ENCODE assay signal across 8 cellular contexts in genomic region chr2:231708050-231708772, GRCh38. TPM values are rescaled to one million over a fixed set of nuclear protein-coding genes. Genes with fewer than 3 reads are reported as not detected.
DNase-seq lines count a peak whose midpoint lies in the region; TF ChIP-seq lines count a peak whose summit lies in the region.

A gene with protein sequence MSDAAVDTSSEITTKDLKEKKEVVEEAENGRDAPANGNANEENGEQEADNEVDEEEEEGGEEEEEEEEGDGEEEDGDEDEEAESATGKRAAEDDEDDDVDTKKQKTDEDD (plus strand): TSS chr2:231708525. CDS start chr2:231708707, 182 bp downstream.

- H3K27ac ChIP-seq in MM.1S (ENCODE audit: low read length) (peak within 1 kb of the TSS; percentile 100), neural cell (ENCODE audit: low read length) (peak within 1 kb of the TSS; percentile 98), stomach (peak within 1 kb of the TSS; percentile 99 to 100 (median 100))

- TF ChIP-seq EP300 in neural cell (conservative IDR thresholded peaks at IDR 0.05; ENCODE audit: poor library complexity, severe bottlenecking), result peak; percentile 63
- peak; percentile 59 for TF ChIP-seq EP300 in stomach (IDR thresholded peaks at IDR 0.05)

- H3K27me3 ChIP-seq in HAP-1 (ENCODE audit: low read depth), result no peaks in the 10 kb centered on the region
- H3K27me3 ChIP-seq in MM.1S (replicated peaks; ENCODE audit: insufficient read depth, low read length), result no peaks in the 10 kb centered on the region
- no peaks in the 10 kb centered on the region for H3K27me3 ChIP-seq in neural cell (ENCODE audit: insufficient read depth, low read depth, low read length)
- H3K27me3 ChIP-seq in stomach, result no peaks in the 10 kb centered on the region

- H3K4me2 ChIP-seq in MM.1S (ENCODE audit: low read depth, low read length) (peak within 1 kb of the TSS; percentile 94), neural cell (ENCODE audit: low read length) (peak within 1 kb of the TSS; percentile 52)

- peak within 1 kb of the TSS; percentile 90 for H3K9ac ChIP-seq in ES-I3 (ENCODE audit: low read depth, low read length)
- H3K9ac ChIP-seq in MM.1S (ENCODE audit: low read length), result peak within 1 kb of the TSS; percentile 100
- peak within 1 kb of the TSS; percentile 99 for H3K9ac ChIP-seq in neural cell (ENCODE audit: low read length)

- intact Hi-C loops in stomach (cut with DNase I; ENCODE audit: low total_unique reads), result no loop called here

- H3K36me3 ChIP-seq in ES-I3 (ENCODE audit: insufficient read depth, low read length) (peaks cover 15% of the 10 kb centered on the region), HAP-1 (replicated peaks) (peaks cover 43% of the 10 kb centered on the region), MM.1S (replicated peaks; ENCODE audit: insufficient read depth, low read length) (peaks cover 2% of the 10 kb centered on the region; the same call in 1 of the 2 replicates), neural cell (ENCODE audit: insufficient read depth, low read length) (no peaks in the 10 kb centered on the region), stomach (peaks cover 13 to 19% (median 16%) of the 10 kb centered on the region in 4 donors)

- TF ChIP-seq RAD21 in neural cell (conservative IDR thresholded peaks at IDR 0.05), result no peak

- H2AFZ ChIP-seq in MM.1S (ENCODE audit: low read length) (peak within 1 kb of the TSS; percentile 84), neural cell (ENCODE audit: low read depth, low read length) (peak within 1 kb of the TSS; percentile 69)

- H4K20me1 ChIP-seq in MM.1S (ENCODE audit: insufficient read depth, low read length) (peaks cover 32% of the 10 kb centered on the region), neural cell (ENCODE audit: insufficient read depth) (peaks cover 32% of the 10 kb centered on the region)

- TF ChIP-seq CTCF in MM.1S (IDR thresholded peaks at IDR 0.05; ENCODE audit: low read length) (no peak), neural cell (IDR thresholded peaks at IDR 0.05; ENCODE audit: poor library complexity, severe bottlenecking) (peak; percentile 22), stomach (IDR thresholded peaks at IDR 0.05) (no peak)

- H3K79me2 ChIP-seq in MM.1S (ENCODE audit: low read length) (peaks cover 52% of the 10 kb centered on the region), neural cell (replicated peaks; ENCODE audit: insufficient read depth, low read length) (peaks cover 40% of the 10 kb centered on the region)

- WGBS in stomach, 5 donors, result 0 to 1% (median 0%) methylated on average over 38 to 82 of the region's 83 CpGs

- H3K4me1 ChIP-seq in ES-I3 (ENCODE audit: insufficient read depth, low read length) (peaks cover 9% of the 10 kb centered on the region; the same call in 1 of the 2 replicates), HAP-1 (peaks cover 13% of the 10 kb centered on the region), MM.1S (ENCODE audit: low read length) (peaks cover 14% of the 10 kb centered on the region), stomach (peaks cover 25 to 55% (median 43%) of the 10 kb centered on the region in 4 donors)

- H3K9me2 ChIP-seq in MM.1S (replicated peaks; ENCODE audit: insufficient read depth, low read length) (no peaks in the 10 kb centered on the region), neural cell (ENCODE audit: insufficient read depth, low read length) (no peaks in the 10 kb centered on the region)

- H3F3A ChIP-seq in MM.1S (ENCODE audit: insufficient read depth, low read length) (peaks cover 46% of the 10 kb centered on the region), neural cell (ENCODE audit: insufficient read depth, low read length, poor library complexity, severe bottlenecking) (no peaks in the 10 kb centered on the region)

- in situ Hi-C loops in HAP-1 (cut with MboI; ENCODE audit: low sequenced_read_pairs), result loop anchor here (5.0 kb wide), 2 partner anchors 41 to 96 kb away; no protein-coding TSS in a partner anchor

- peak; percentile 95 to 99 for DNase-seq in HAP-1 (ENCODE audit: low spot score in 2 of 2)
- peak; percentile 99 for DNase-seq in MM.1S
- DNase-seq in SIG-M5 (lab: John Stamatoyannopoulos, UW), result peak; percentile 92
- peak; percentile 100 for DNase-seq in activated gamma-delta T cell (lab: John Stamatoyannopoulos, UW)
- peak; percentile 100 for DNase-seq in fibroblast of the conjunctiva (ENCODE audit: low read depth)
- peak; percentile 100 for DNase-seq in stomach

- H3K4me3 ChIP-seq in HAP-1 (peak within 1 kb of the TSS; percentile 99), MM.1S (ENCODE audit: low read length) (peak within 1 kb of the TSS; percentile 99), neural cell (ENCODE audit: low read length) (peak within 1 kb of the TSS; percentile 100), stomach (peak within 1 kb of the TSS; percentile 82 to 97 (median 90))

- peak in 2 of 4 donors; percentile 83 to 95 for TF ChIP-seq POLR2A in stomach (IDR thresholded peaks at IDR 0.05)

- H3K9me3 ChIP-seq in ES-I3 (ENCODE audit: control insufficient read depth, insufficient read depth, low read length) (no peaks in the 10 kb centered on the region), HAP-1 (0 out of 2 replicates have a peak, but pooled peaks cover 3% of the 10 kb centered on the region), MM.1S (replicated peaks; ENCODE audit: insufficient read depth, low read length) (no peaks in the 10 kb centered on the region), neural cell (ENCODE audit: low read length) (no peaks in the 10 kb centered on the region), stomach (no peaks in the 10 kb centered on the region)

TF ChIP-seq in neural cell, 6 proteins besides CTCF, POLR2A, EP300 and RAD21:
- TF ChIP-seq POLR2AphosphoS5 (IDR thresholded peaks at IDR 0.05) (peak; percentile 95), TAF1 (IDR thresholded peaks at IDR 0.05; ENCODE audit: low read depth) (peak; percentile 98), EZH2 (IDR thresholded peaks at IDR 0.05; ENCODE audit: borderline replicate concordance, insufficient read depth, low read length, poor library complexity, severe bottlenecking) (no peak), MXI1 (conservative IDR thresholded peaks at IDR 0.05; ENCODE audit: poor library complexity, severe bottlenecking) (peak; percentile 60), SMC3 (conservative IDR thresholded peaks at IDR 0.05; ENCODE audit: poor library complexity) (peak; percentile 15)
- TF ChIP-seq, protein P1, sequence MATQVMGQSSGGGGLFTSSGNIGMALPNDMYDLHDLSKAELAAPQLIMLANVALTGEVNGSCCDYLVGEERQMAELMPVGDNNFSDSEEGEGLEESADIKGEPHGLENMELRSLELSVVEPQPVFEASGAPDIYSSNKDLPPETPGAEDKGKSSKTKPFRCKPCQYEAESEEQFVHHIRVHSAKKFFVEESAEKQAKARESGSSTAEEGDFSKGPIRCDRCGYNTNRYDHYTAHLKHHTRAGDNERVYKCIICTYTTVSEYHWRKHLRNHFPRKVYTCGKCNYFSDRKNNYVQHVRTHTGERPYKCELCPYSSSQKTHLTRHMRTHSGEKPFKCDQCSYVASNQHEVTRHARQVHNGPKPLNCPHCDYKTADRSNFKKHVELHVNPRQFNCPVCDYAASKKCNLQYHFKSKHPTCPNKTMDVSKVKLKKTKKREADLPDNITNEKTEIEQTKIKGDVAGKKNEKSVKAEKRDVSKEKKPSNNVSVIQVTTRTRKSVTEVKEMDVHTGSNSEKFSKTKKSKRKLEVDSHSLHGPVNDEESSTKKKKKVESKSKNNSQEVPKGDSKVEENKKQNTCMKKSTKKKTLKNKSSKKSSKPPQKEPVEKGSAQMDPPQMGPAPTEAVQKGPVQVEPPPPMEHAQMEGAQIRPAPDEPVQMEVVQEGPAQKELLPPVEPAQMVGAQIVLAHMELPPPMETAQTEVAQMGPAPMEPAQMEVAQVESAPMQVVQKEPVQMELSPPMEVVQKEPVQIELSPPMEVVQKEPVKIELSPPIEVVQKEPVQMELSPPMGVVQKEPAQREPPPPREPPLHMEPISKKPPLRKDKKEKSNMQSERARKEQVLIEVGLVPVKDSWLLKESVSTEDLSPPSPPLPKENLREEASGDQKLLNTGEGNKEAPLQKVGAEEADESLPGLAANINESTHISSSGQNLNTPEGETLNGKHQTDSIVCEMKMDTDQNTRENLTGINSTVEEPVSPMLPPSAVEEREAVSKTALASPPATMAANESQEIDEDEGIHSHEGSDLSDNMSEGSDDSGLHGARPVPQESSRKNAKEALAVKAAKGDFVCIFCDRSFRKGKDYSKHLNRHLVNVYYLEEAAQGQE (IDR thresholded peaks at IDR 0.05; ENCODE audit: borderline replicate concordance), result peak; percentile 99

RNA-seq across cellular contexts. Expression of the gene that starts here (rescaled TPM):
- polyA plus RNA-seq in neural cell (1,579 and 2,091 TPM in 2 replicates), stomach (1,000 to 10,000 TPM; 1,451 to 2,006 (median 1,527) TPM)
- 690 and 761 TPM in 2 replicates for polyA minus RNA-seq in neural cell
- total RNA-seq in stomach, result 1,000 to 10,000 TPM in 1 of 5 donors, 100 to 1,000 TPM in 4; 244 to 1,175 (median 701) TPM

Comparison
In these comparisons a context has a peak if more than half of its experiments do, and no peak if none do; other contexts are left out.
1. Peak in every context shown above with its lines: DNase-seq, H3K4me3 ChIP-seq and H3K27ac ChIP-seq.